In genomic region chr2:216666461-216667233, GRCh38 we compare ENCODE assay signal across 8 cellular contexts.
DNase-seq lines count a peak whose midpoint lies in the region; ATAC-seq and FAIRE-seq lines count a peak whose summit lies in the region.

No MANE protein-coding gene starts in this region.

- FAIRE-seq in A204.1 (lab: Jason Lieb, UNC): peak; percentile 25
- FAIRE-seq in GM18507 (lab: Jason Lieb, UNC): peak; percentile 92

- ATAC-seq in HG03135 (IDR thresholded peaks at IDR 0.05; ENCODE audit: unreplicated experiment): peak; percentile 82

- DNase-seq in GM18507 (ENCODE audit: extremely low spot score, insufficient read length, low read depth) (peak; percentile 56), NCI-H226 (peak; percentile 6), cerebellar nuclear complex (lab: John Stamatoyannopoulos, UW) (peak; percentile 16 to 55), kidney tubule cell (ENCODE audit: low spot score) (peak; percentile 75)
- DNase-seq in activated CD4-positive, CD25-positive, alpha-beta regulatory T cell treated with anti-CD3 and anti-CD28 coated beads, Interleukin-2, amount 50 U/mL, for 72 hours: peak; percentile 72
- DNase-seq in stimulated activated CD4-positive, alpha-beta T cell treated with anti-CD3 and anti-CD28 coated beads, Interleukin-4, amount 100 ng/mL, for 4 hours: peak; percentile 53 to 57

Comparison
In these comparisons a context has a peak if more than half of its experiments do, and no peak if none do; other contexts are left out.
1. Peak in every context shown above with its lines: DNase-seq and ATAC-seq.
2. DNase-seq: peak in every context shown above with its lines; median percentile 75 in kidney tubule cell; 72 in activated CD4-positive, CD25-positive, alpha-beta regulatory T cell treated with anti-CD3 and anti-CD28 coated beads, Interleukin-2, amount 50 U/mL, for 72 hours; 56 in GM18507; 55 in stimulated activated CD4-positive, alpha-beta T cell treated with anti-CD3 and anti-CD28 coated beads, Interleukin-4, amount 100 ng/mL, for 4 hours; 36 in cerebellar nuclear complex; 6 in NCI-H226.